Comparison of ENCODE assay signal across 8 cellular contexts in the genomic region with DNA sequence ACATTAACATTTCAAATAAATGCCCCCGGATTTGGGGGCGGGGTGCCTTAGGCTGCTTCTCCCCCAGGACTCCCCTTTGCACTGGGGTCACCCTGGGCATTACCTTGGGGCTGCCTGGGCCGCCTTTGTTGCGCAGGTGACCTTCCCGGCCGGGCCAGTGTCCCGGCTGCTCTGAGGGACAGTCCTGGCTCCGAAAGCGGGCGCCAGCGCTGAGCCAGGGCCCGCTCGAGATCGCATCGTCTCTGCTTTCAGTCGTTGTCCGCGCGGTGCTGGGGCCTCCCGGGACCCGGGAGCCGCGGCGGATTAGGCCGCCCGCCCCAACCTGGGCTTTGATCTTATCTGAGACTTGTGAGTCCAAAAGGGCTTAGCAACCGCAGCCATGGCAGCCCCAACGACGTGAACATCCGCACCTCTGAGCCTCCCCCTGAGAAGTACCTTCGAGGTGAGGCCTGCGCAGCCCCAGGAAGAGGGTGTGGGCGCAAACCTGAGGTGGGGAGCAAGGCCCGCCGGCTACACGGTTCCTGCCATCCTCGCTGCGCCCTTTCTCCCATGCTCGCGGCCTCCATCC. TPM values are rescaled to one million over a fixed set of nuclear protein-coding genes. Genes with fewer than 3 reads are reported as not detected.
A peak's percentile ranks its signal among the peaks of the same experiment; 100 is the strongest.
DNase-seq lines count a peak whose midpoint lies in the region; ATAC-seq and TF ChIP-seq lines count a peak whose summit lies in the region.

No MANE protein-coding gene starts in this region.

- peak overlapping the region; percentile 69 for H3K4me3 Mint-ChIP-seq in activated naive CD8-positive, alpha-beta T cell
- H3K4me3 Mint-ChIP-seq in nephron progenitor cell: peak overlapping the region; percentile 80

- H3K4me1 ChIP-seq in heart right ventricle (peaks cover 0 to 21% (median 10%) of the 10 kb centered on the region in 9 donors), aorta (ENCODE audit: control insufficient read depth in 1 of 2, insufficient read depth in 2 of 2, low read length in 2 of 2) (no peaks in the 10 kb centered on the region), MM.1S (ENCODE audit: low read length) (no peaks in the 10 kb centered on the region)

- peak overlapping the region in 1 of 10 donors; percentile 10 for H3K27ac ChIP-seq in heart right ventricle
- no peak overlapping the region for H3K27ac ChIP-seq in aorta (ENCODE audit: low read depth in 1 of 2, low read length in 2 of 2)
- H3K27ac ChIP-seq in MM.1S (ENCODE audit: low read length): no peak overlapping the region

- no peaks in the 10 kb centered on the region for H3K9me3 Mint-ChIP-seq in activated naive CD8-positive, alpha-beta T cell (ENCODE audit: low read depth)
- peaks cover 9% of the 10 kb centered on the region for H3K9me3 Mint-ChIP-seq in nephron progenitor cell

- no peaks in the 10 kb centered on the region for H3K36me3 ChIP-seq in heart right ventricle
- H3K36me3 ChIP-seq in aorta (ENCODE audit: control insufficient read depth in 1 of 2, insufficient read depth in 2 of 2, low read length in 1 of 2): no peaks in the 10 kb centered on the region
- no peaks in the 10 kb centered on the region for H3K36me3 ChIP-seq in MM.1S (replicated peaks; ENCODE audit: insufficient read depth, low read length)

- H3K4me2 ChIP-seq in MM.1S (ENCODE audit: low read depth, low read length): no peak overlapping the region

- H3K9ac ChIP-seq in MM.1S (ENCODE audit: low read length): no peak overlapping the region

- H3K9me2 ChIP-seq in MM.1S (replicated peaks; ENCODE audit: insufficient read depth, low read length): no peaks in the 10 kb centered on the region

- H3K27me3 ChIP-seq in heart right ventricle: peaks cover 0 to 15% (median 0%) of the 10 kb centered on the region in 7 donors
- H3K27me3 ChIP-seq in aorta (ENCODE audit: control insufficient read depth in 1 of 2, insufficient read depth in 2 of 2, low read length in 1 of 2): no peaks in the 10 kb centered on the region
- H3K27me3 ChIP-seq in MM.1S (replicated peaks; ENCODE audit: insufficient read depth, low read length): no peaks in the 10 kb centered on the region

- DNase-seq in heart right ventricle: peak in 1 of 2 donors; percentile 25
- DNase-seq in Right ventricle myocardium inferior (ENCODE audit: missing footprints): no peak
- DNase-seq in nephron progenitor cell: no peak
- DNase-seq in aorta: peak in 1 of 2 donors; percentile 46
- no peak for DNase-seq in NAMALWA (ENCODE audit: low spot score)
- no peak for DNase-seq in MM.1S

- TF ChIP-seq CTCF in heart right ventricle (IDR thresholded peaks at IDR 0.05) (no peak), nephron progenitor cell (IDR thresholded peaks at IDR 0.05) (no peak), MM.1S (IDR thresholded peaks at IDR 0.05; ENCODE audit: low read length) (no peak)

- H3K9me3 ChIP-seq in heart right ventricle (peaks cover 0 to 3% (median 0%) of the 10 kb centered on the region in 11 donors), aorta (ENCODE audit: control insufficient read depth, low read length) (no peaks in the 10 kb centered on the region), MM.1S (replicated peaks; ENCODE audit: insufficient read depth, low read length) (no peaks in the 10 kb centered on the region)

- peaks cover 32% of the 10 kb centered on the region for H3K4me1 Mint-ChIP-seq in activated naive CD8-positive, alpha-beta T cell (ENCODE audit: low read depth)
- no peaks in the 10 kb centered on the region for H3K4me1 Mint-ChIP-seq in nephron progenitor cell

- peak overlapping the region in 7 of 10 donors; percentile 35 to 61 (median 55) for H3K4me3 ChIP-seq in heart right ventricle
- no peak overlapping the region for H3K4me3 ChIP-seq in aorta (ENCODE audit: low read length in 2 of 2)
- H3K4me3 ChIP-seq in MM.1S (ENCODE audit: low read length): no peak overlapping the region

- intact Hi-C loops in heart right ventricle (cut with DNase I): no loop called here
- intact Hi-C loops in Right ventricle myocardium inferior (cut with DNase I): no loop called here
- intact Hi-C loops in aorta (cut with DNase I): no loop called here

- 32 to 34% methylated on average over 40 of the region's 40 CpGs for WGBS in heart right ventricle, 2 donors
- 49 to 54% methylated on average over 40 of the region's 40 CpGs for WGBS in aorta, 2 donors

- H3F3A ChIP-seq in MM.1S (ENCODE audit: insufficient read depth, low read length): no peaks in the 10 kb centered on the region

- H3K36me3 Mint-ChIP-seq in activated naive CD8-positive, alpha-beta T cell: no peaks in the 10 kb centered on the region
- H3K36me3 Mint-ChIP-seq in nephron progenitor cell (ENCODE audit: low read depth): no peaks in the 10 kb centered on the region

- no peaks in the 10 kb centered on the region for H3K79me2 ChIP-seq in MM.1S (ENCODE audit: low read length)

- H3K27me3 Mint-ChIP-seq in activated naive CD8-positive, alpha-beta T cell: no peaks in the 10 kb centered on the region
- H3K27me3 Mint-ChIP-seq in nephron progenitor cell (ENCODE audit: low read depth, poor library complexity): peaks cover 50% of the 10 kb centered on the region

- ATAC-seq in heart right ventricle (peak in 1 of 8 donors; percentile 7), Right ventricle myocardium inferior (no peak), aorta (ENCODE audit: low FRiP score) (peak; percentile 43), HG02678 (IDR thresholded peaks at IDR 0.05; ENCODE audit: unreplicated experiment) (no peak)

- peak overlapping the region; percentile 76 for H3K27ac Mint-ChIP-seq in activated naive CD8-positive, alpha-beta T cell
- H3K27ac Mint-ChIP-seq in nephron progenitor cell: no peak overlapping the region

- no peak overlapping the region for H2AFZ ChIP-seq in MM.1S (ENCODE audit: low read length)

- H4K20me1 ChIP-seq in MM.1S (ENCODE audit: insufficient read depth, low read length): no peaks in the 10 kb centered on the region

RNA-seq across cellular contexts. Expression of a gene that starts 14.8 kb away (rescaled TPM):
- total RNA-seq in heart right ventricle (10 to 100 TPM; 18.5 to 29.5 (median 25.1) TPM), Right ventricle myocardium inferior (21.5 TPM), aorta (10 to 100 TPM; 34.1 to 37.3 TPM)
- polyA plus RNA-seq in heart right ventricle (10 to 100 TPM; 10.0 to 10.8 TPM), aorta (10 to 100 TPM; 13.2 to 14.1 TPM)

Comparison
In these comparisons a context has a peak if more than half of its experiments do, and no peak if none do; other contexts are left out.
1. H3K4me3 ChIP-seq: peak in heart right ventricle (7 of 10); none in aorta (0 of 2) and MM.1S (single experiment).